Comparison of ENCODE assay signal across 18 cellular contexts in the genomic region with DNA sequence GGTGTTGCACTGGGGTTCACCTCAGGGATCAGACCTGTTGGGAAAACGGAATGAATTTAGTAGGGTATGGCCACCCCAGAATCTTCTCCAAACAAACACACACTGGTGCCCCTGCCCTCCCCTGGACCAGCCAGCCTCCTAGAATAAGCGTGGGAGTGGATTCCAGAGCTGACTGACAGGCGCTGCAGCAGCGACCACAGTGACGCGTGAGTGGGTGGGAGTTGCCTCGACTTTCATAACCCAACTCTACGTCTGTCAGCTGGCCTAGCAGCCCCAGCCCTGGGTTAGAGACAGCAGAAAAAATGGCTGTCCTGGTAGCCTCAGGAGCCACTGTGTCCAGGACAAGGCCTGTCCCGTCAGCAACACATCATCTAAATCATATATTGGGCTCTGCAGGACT. TPM values are rescaled to one million over a fixed set of nuclear protein-coding genes. Genes with fewer than 3 reads are reported as not detected.
DNase-seq lines count a peak whose midpoint lies in the region; ATAC-seq, FAIRE-seq and TF ChIP-seq lines count a peak whose summit lies in the region.
"Had no signal": no experiment of that assay in that cellular context is flagged by ENCODE, and none has a peak within 500 bp of the region (broad histone marks: within the 10 kb centered on the region; RNA-seq: fewer than 3 reads in every experiment).

No MANE protein-coding gene starts in this region.

- H3K4me1 Mint-ChIP-seq in CD4-positive, alpha-beta T cell (ENCODE audit: low read depth), result no peaks in the 10 kb centered on the region
- H3K4me1 Mint-ChIP-seq in Calu3 (ENCODE audit: low read depth, unreplicated experiment) (no peaks in the 10 kb centered on the region), GM23338 (no peaks in the 10 kb centered on the region)

- no peaks in the 10 kb centered on the region for H3F3A ChIP-seq in GM23338 (replicated peaks; ENCODE audit: low read depth)

- no peak overlapping the region for H3K27ac ChIP-seq in CD4-positive, alpha-beta T cell (ENCODE audit: low read depth, low read length)
- H3K27ac ChIP-seq in HEK293 (ENCODE audit: extremely low read depth, low read depth, low read length) (no peak overlapping the region), K562 (ENCODE audit: extremely low read depth, low read depth, low read length) (no peak overlapping the region), GM23338 (ENCODE audit: low read depth) (no peak overlapping the region)
- H3K27ac ChIP-seq: GM23248 had no signal

- POLR2A ChIA-PET in CD4-positive, alpha-beta T cell (lab: Charles Lee), result no interaction called here
- POLR2A ChIA-PET in HEK293 (lab: Yijun Ruan, JAX) (no interaction called here), K562 (lab: Yijun Ruan, JAX) (interaction anchor here (0.7 kb wide), 1 partner anchor 11 kb away, joined by 3 read pairs; no protein-coding TSS in a partner anchor)

- no peaks in the 10 kb centered on the region for H3K79me2 ChIP-seq in K562 (ENCODE audit: control insufficient read depth, insufficient read depth, low read length)
- H3K79me2 ChIP-seq in GM23338 (replicated peaks; ENCODE audit: insufficient read depth), result no peaks in the 10 kb centered on the region

- no peaks in the 10 kb centered on the region for H3K9me3 ChIP-seq in CD4-positive, alpha-beta T cell (ENCODE audit: control insufficient read depth, low read length)
- H3K9me3 ChIP-seq in HEK293 (ENCODE audit: control insufficient read depth, insufficient read depth, low read depth, low read length) (no peaks in the 10 kb centered on the region), K562 (replicated peaks; ENCODE audit: control insufficient read depth, insufficient read depth, low read depth, low read length) (no peaks in the 10 kb centered on the region)
- H3K9me3 ChIP-seq: prostate gland had no signal

- WGBS in K562 (ENCODE audit: insufficient coverage, low coverage, missing lambda C conversion rate), result 12% methylated on average over 8 of the region's 9 CpGs

- no peaks in the 10 kb centered on the region for H3K27me3 Mint-ChIP-seq in CD4-positive, alpha-beta T cell
- H3K27me3 Mint-ChIP-seq in Calu3 (ENCODE audit: unreplicated experiment) (no peaks in the 10 kb centered on the region), GM23338 (ENCODE audit: insufficient read depth, low read depth, poor library complexity) (peaks cover 5% of the 10 kb centered on the region)

- ATAC-seq in CD4-positive, alpha-beta T cell (ENCODE audit: poor library complexity), result peak; percentile 11
- no peak; the same call in 2 of the 3 replicates for ATAC-seq in K562
- no peak for ATAC-seq in GM23338
- ATAC-seq: Panc1 had no signal

- no peak for TF ChIP-seq RAD21 in K562 (CRISPR knock-in tag; conservative IDR thresholded peaks at IDR 0.05 in 1 of 2, IDR thresholded peaks at IDR 0.05 in 1 of 2)

- no TSS peak for BruUV-seq in K562 (replicated peaks; lab: Mats Ljungman, UMichigan)
- no TSS peak for BruUV-seq in Calu3 (replicated peaks; lab: Mats Ljungman, UMichigan)

- no peak overlapping the region for H3K4me3 Mint-ChIP-seq in CD4-positive, alpha-beta T cell
- H3K4me3 Mint-ChIP-seq in Calu3 (ENCODE audit: low read depth, unreplicated experiment), result no peak overlapping the region
- H3K4me3 Mint-ChIP-seq in GM23338, result no peak overlapping the region
- H3K4me3 Mint-ChIP-seq: activated naive CD4-positive, alpha-beta T cell treated with anti-CD3 and anti-CD28 coated beads for 36 hours; nephron progenitor cell had no signal

- intact Hi-C loops in CD4-positive, alpha-beta T cell (cut with DNase I, micrococcal nuclease), result no loop called here
- intact Hi-C loops in K562 (cut with micrococcal nuclease) (no loop called here), Calu3 (cut with micrococcal nuclease; ENCODE audit: unreplicated experiment) (no loop called here)

- H3K9me2 ChIP-seq in GM23338 (ENCODE audit: insufficient read depth), result no peaks in the 10 kb centered on the region

- no peak for FAIRE-seq in K562 (lab: Jason Lieb, UNC)
- FAIRE-seq: frontal cortex, GM18507 had no signal

- no peaks in the 10 kb centered on the region for H3K27me3 ChIP-seq in CD4-positive, alpha-beta T cell (ENCODE audit: control insufficient read depth, insufficient read depth, low read length)
- H3K27me3 ChIP-seq in K562 (ENCODE audit: control insufficient read depth in 2 of 2, insufficient read depth in 2 of 2, low read length in 2 of 2), result peaks cover 16 to 34% of the 10 kb centered on the region in 2 experiments; a peak in 4 of 5 replicates
- H3K27me3 ChIP-seq in GM23338 (ENCODE audit: insufficient read depth), result no peaks in the 10 kb centered on the region

- no peak for DNase-seq in CD4-positive, alpha-beta T cell
- DNase-seq in K562 (ENCODE audit: extremely low read depth in 1 of 4, low spot score in 3 of 4) (peak in 1 of 4 experiments; percentile 34), NCI-H1694 treated with DMSO at 0.1 percent for 48 hours (lab: John Stamatoyannopoulos, UW) (no peak), Calu3 (no peak), GM23338 (ENCODE audit: low spot score) (no peak)
- DNase-seq in stimulated activated CD4-positive, alpha-beta T cell treated with anti-CD3 and anti-CD28 coated beads, Interleukin-2, amount 100 ng/mL, for 24 hours, result peak; percentile 47 to 61
- DNase-seq: activated naive CD4-positive, alpha-beta T cell treated with anti-CD3 and anti-CD28 coated beads for 36 hours; COR-L47; GM23248; NCI-H146; NCI-H2227 treated with DMSO at 0.1 percent for 48 hours; nephron progenitor cell had no signal

- H3K36me3 Mint-ChIP-seq in CD4-positive, alpha-beta T cell (ENCODE audit: low read depth), result peaks cover 40% of the 10 kb centered on the region
- H3K36me3 Mint-ChIP-seq in Calu3 (ENCODE audit: insufficient read depth, unreplicated experiment), result peaks cover 5% of the 10 kb centered on the region
- no peaks in the 10 kb centered on the region; the same call in 2 of the 3 replicates for H3K36me3 Mint-ChIP-seq in GM23338 (ENCODE audit: low read depth)

- H3K36me3 ChIP-seq in HEK293 (ENCODE audit: control insufficient read depth in 2 of 2, insufficient read depth in 1 of 2, low read length in 2 of 2), result peaks cover 0 to 15% of the 10 kb centered on the region in 2 experiments; a peak in 1 of 3 replicates
- peaks cover 5% of the 10 kb centered on the region; the same call in 1 of the 3 replicates for H3K36me3 ChIP-seq in K562 (ENCODE audit: control insufficient read depth, insufficient read depth, low read length)
- no peaks in the 10 kb centered on the region for H3K36me3 ChIP-seq in GM23338 (ENCODE audit: insufficient read depth)

- peak overlapping the region; percentile 74 for H3K27ac Mint-ChIP-seq in CD4-positive, alpha-beta T cell
- H3K27ac Mint-ChIP-seq in Calu3 (ENCODE audit: unreplicated experiment) (no peak overlapping the region), GM23338 (no peak overlapping the region; the same call in 1 of the 2 replicates)
- H3K27ac Mint-ChIP-seq: activated naive CD4-positive, alpha-beta T cell treated with anti-CD3 and anti-CD28 coated beads for 36 hours had no signal

- H4K20me1 ChIP-seq in K562 (replicated peaks; ENCODE audit: control insufficient read depth, insufficient read depth, low read length), result peaks cover 9% of the 10 kb centered on the region
- no peaks in the 10 kb centered on the region for H4K20me1 ChIP-seq in GM23338 (replicated peaks; ENCODE audit: insufficient read depth)

- no peak for TF ChIP-seq POLR2A in K562 (conservative IDR thresholded peaks at IDR 0.05)

- H3K4me1 ChIP-seq in HEK293 (ENCODE audit: control insufficient read depth, insufficient read depth, low read length) (no peaks in the 10 kb centered on the region), K562 (replicated peaks in 1 of 2; ENCODE audit: control insufficient read depth in 2 of 2, insufficient read depth in 2 of 2, low read length in 2 of 2) (peaks cover 0 to 18% of the 10 kb centered on the region in 2 experiments; a peak in 1 of 5 replicates), GM23338 (ENCODE audit: insufficient read depth) (no peaks in the 10 kb centered on the region)
- H3K4me1 ChIP-seq: prostate gland had no signal

- no peaks in the 10 kb centered on the region for H3K9me3 Mint-ChIP-seq in CD4-positive, alpha-beta T cell
- H3K9me3 Mint-ChIP-seq in Calu3 (ENCODE audit: low read depth, unreplicated experiment), result no peaks in the 10 kb centered on the region
- no peaks in the 10 kb centered on the region; the same call in 2 of the 3 replicates for H3K9me3 Mint-ChIP-seq in GM23338
- H3K9me3 Mint-ChIP-seq: activated naive CD4-positive, alpha-beta T cell treated with anti-CD3 and anti-CD28 coated beads for 36 hours; nephron progenitor cell had no signal

- no peak overlapping the region for H3K4me2 ChIP-seq in K562 (ENCODE audit: insufficient read depth, low read length)
- H3K4me2 ChIP-seq in GM23338, result no peak overlapping the region
- H3K4me2 ChIP-seq: smooth muscle cell had no signal

- no peak for TF ChIP-seq EP300 in K562 (IDR thresholded peaks at IDR 0.05; ENCODE audit: low read length)

- CTCF ChIA-PET in CD4-positive, alpha-beta T cell (lab: Charles Lee), result no interaction called here
- CTCF ChIA-PET in HEK293 (lab: Yijun Ruan, JAX) (no interaction called here), K562 (lab: Yijun Ruan, JAX; ENCODE audit: low intra/inter-chr PET ratio) (no interaction called here), Calu3 (lab: Charles Lee) (no interaction called here)

- no peak overlapping the region for H3K9ac ChIP-seq in K562 (ENCODE audit: insufficient read depth in 1 of 2, low read depth in 2 of 2, low read length in 2 of 2)
- H3K9ac ChIP-seq: GM23248 had no signal

- H3K4me3 ChIP-seq in HEK293 (ENCODE audit: low read depth, low read length) (no peak overlapping the region), K562 (no peak overlapping the region), GM23338 (no peak overlapping the region)
- H3K4me3 ChIP-seq: GM23248, prostate gland, smooth muscle cell had no signal

- TF ChIP-seq CTCF in CD4-positive, alpha-beta T cell (IDR thresholded peaks at IDR 0.05), result no peak
- TF ChIP-seq CTCF in HEK293 (tag by site-specific recombination; IDR thresholded peaks at IDR 0.05) (no peak), K562 (IDR thresholded peaks at IDR 0.05 in 2 of 3, conservative IDR thresholded peaks at IDR 0.05 in 1 of 3; ENCODE audit: insufficient read depth in 2 of 3, low read depth in 1 of 3, low read length in 3 of 3) (no peak), Calu3 (IDR thresholded peaks at IDR 0.05; ENCODE audit: unreplicated experiment) (no peak), GM23338 (conservative IDR thresholded peaks at IDR 0.05; ENCODE audit: low read depth in 2 of 2) (no peak)

- H3K9me1 ChIP-seq in K562 (ENCODE audit: control insufficient read depth, insufficient read depth, low read length), result no peaks in the 10 kb centered on the region

- no peak overlapping the region for H2AFZ ChIP-seq in K562 (ENCODE audit: low read depth, low read length)
- H2AFZ ChIP-seq in GM23338, result no peak overlapping the region
- H2AFZ ChIP-seq: GM23248 had no signal

- in situ Hi-C loops in K562 (cut with MboI), result no loop called here

RNA-seq across cellular contexts. Expression of a gene that starts 9.9 kb away (rescaled TPM):
- total RNA-seq in CD4-positive, alpha-beta T cell, result 10 to 100 TPM; 33.7 to 34.6 TPM
- 22.3 and 55.4 TPM in 2 replicates for total RNA-seq in K562 (2011; cell fraction: chromatin; rRNA removed; ENCODE audit: low replicate concordance)
- total RNA-seq in K562 (2011; cell fraction: nucleolus; rRNA removed), result 26.3 and 28.8 TPM in 2 replicates
- total RNA-seq in K562 (2011; cell fraction: nucleoplasm; rRNA removed), result 13.2 and 21.9 TPM in 2 replicates
- total RNA-seq in K562 (2014; rRNA removed), result 3.9 TPM in 2 replicates
- 0.89 and 2.1 TPM in 2 replicates for total RNA-seq in K562 (2014; rRNA removed; fragmentation: Illumina TruSeq; extraction: Trizol)
- total RNA-seq in K562 (2015; rRNA removed; fragmentation: Illumina TruSeq; extraction: Trizol), result 1.3 and 1.4 TPM in 2 replicates
- 2.8 and 5.2 TPM in 2 replicates for total RNA-seq in K562 (2021)
- polyA plus RNA-seq in K562 (2011; rRNA removed), result 4.3 and 7.0 TPM in 2 replicates
- polyA plus RNA-seq in K562 (2011; cell fraction: cytosol; rRNA removed), result 3.1 and 4.8 TPM in 2 replicates
- polyA plus RNA-seq in K562 (2011; cell fraction: nucleus; rRNA removed), result 48.4 and 61.4 TPM in 2 replicates
- polyA plus RNA-seq in K562 (2012), result 2.4 and 8.6 TPM in 2 replicates
- 2.7 and 2.8 TPM in 2 replicates for polyA plus RNA-seq in K562 (2014; fragmentation: Illumina TruSeq; extraction: Trizol)
- polyA plus RNA-seq in K562 (2014; fragmentation: Nextera tagmentation; extraction: Ambion mirVana), result under 1 TPM; 0.07 to 0.25 TPM
- 5.6 and 6.1 TPM in 2 replicates for polyA plus RNA-seq in K562 (2014; rRNA removed)
- polyA minus RNA-seq in K562 (2011; rRNA and poly(A)+ RNA removed), result 0.74 and 1.2 TPM in 2 replicates
- polyA minus RNA-seq in K562 (2011; cell fraction: cytosol; rRNA and poly(A)+ RNA removed), result 1.1 and 1.5 TPM in 2 replicates
- polyA minus RNA-seq in K562 (2011; cell fraction: nucleus; rRNA and poly(A)+ RNA removed), result 6.6 and 6.7 TPM in 2 replicates
- 4.1 and 6.8 TPM in 2 replicates for total RNA-seq in Calu3 (2022)
- 3.4 and 4.4 TPM in 2 replicates for total RNA-seq in GM23338 (2014; rRNA removed; shearing (Covaris generic))
- polyA plus RNA-seq in GM23338 (2016; fragmentation: Nextera tagmentation; extraction: Ambion mirVana), result 9.5 and 9.6 TPM in 2 replicates

RNA-seq across cellular contexts. Expression of a gene that starts 20.7 kb away (rescaled TPM):
- 10 to 100 TPM; 35.6 to 38.4 TPM for total RNA-seq in CD4-positive, alpha-beta T cell
- 7.0 and 13.8 TPM in 2 replicates for total RNA-seq in K562 (2011; cell fraction: chromatin; rRNA removed; ENCODE audit: low replicate concordance)
- total RNA-seq in K562 (2011; cell fraction: nucleolus; rRNA removed), result 7.2 and 8.5 TPM in 2 replicates
- 12.6 and 15.4 TPM in 2 replicates for total RNA-seq in K562 (2011; cell fraction: nucleoplasm; rRNA removed)
- total RNA-seq in K562 (2014; rRNA removed), result 6.1 and 11.3 TPM in 2 replicates
- total RNA-seq in K562 (2014; rRNA removed; fragmentation: Illumina TruSeq; extraction: Trizol), result 3.2 and 3.8 TPM in 2 replicates
- 4.3 and 5.3 TPM in 2 replicates for total RNA-seq in K562 (2015; rRNA removed; fragmentation: Illumina TruSeq; extraction: Trizol)
- total RNA-seq in K562 (2021), result 12.2 and 13.1 TPM in 2 replicates
- polyA plus RNA-seq in K562 (2011; rRNA removed), result 7.9 and 8.8 TPM in 2 replicates
- 8.0 and 19.6 TPM in 2 replicates for polyA plus RNA-seq in K562 (2011; cell fraction: cytosol; rRNA removed)
- polyA plus RNA-seq in K562 (2011; cell fraction: nucleus; rRNA removed), result 18.0 and 36.7 TPM in 2 replicates
- polyA plus RNA-seq in K562 (2012), result 7.7 and 16.3 TPM in 2 replicates
- polyA plus RNA-seq in K562 (2014; fragmentation: Illumina TruSeq; extraction: Trizol), result 6.8 and 9.4 TPM in 2 replicates
- polyA plus RNA-seq in K562 (2014; fragmentation: Nextera tagmentation; extraction: Ambion mirVana), result 1 to 10 TPM; 1.2 to 2.9 TPM
- 9.7 and 13.9 TPM in 2 replicates for polyA plus RNA-seq in K562 (2014; rRNA removed)
- 0.60 and 3.0 TPM in 2 replicates for polyA minus RNA-seq in K562 (2011; rRNA and poly(A)+ RNA removed)
- 4.1 and 4.4 TPM in 2 replicates for polyA minus RNA-seq in K562 (2011; cell fraction: cytosol; rRNA and poly(A)+ RNA removed)
- polyA minus RNA-seq in K562 (2011; cell fraction: nucleus; rRNA and poly(A)+ RNA removed), result 4.0 and 4.7 TPM in 2 replicates
- 9.4 and 9.7 TPM in 2 replicates for total RNA-seq in Calu3 (2022)
- 8.5 and 13.8 TPM in 2 replicates for total RNA-seq in GM23338 (2014; rRNA removed; shearing (Covaris generic))
- 8.2 and 9.2 TPM in 2 replicates for polyA plus RNA-seq in GM23338 (2016; fragmentation: Nextera tagmentation; extraction: Ambion mirVana)

RNA-seq across cellular contexts. Expression of a gene that starts 45.3 kb away (rescaled TPM):
- total RNA-seq in CD4-positive, alpha-beta T cell, result 1 to 10 TPM; 2.2 to 2.3 TPM
- 0.30 TPM in 1 of 2 replicates, not detected in the other for total RNA-seq in K562 (2011; cell fraction: chromatin; rRNA removed; ENCODE audit: low replicate concordance)
- total RNA-seq in K562 (2011; cell fraction: nucleolus; rRNA removed), result under 0.01 TPM in 2 replicates
- total RNA-seq in K562 (2011; cell fraction: nucleoplasm; rRNA removed), result 0.08 TPM in 1 of 2 replicates, not detected in the other
- not detected in 2 replicates for total RNA-seq in K562 (2014; rRNA removed)
- not detected in 2 replicates for total RNA-seq in K562 (2014; rRNA removed; fragmentation: Illumina TruSeq; extraction: Trizol)
- not detected in 2 replicates for total RNA-seq in K562 (2015; rRNA removed; fragmentation: Illumina TruSeq; extraction: Trizol)
- total RNA-seq in K562 (2021), result 0.02 TPM in 1 of 2 replicates, not detected in the other
- 0.01 TPM in 1 of 2 replicates, not detected in the other for polyA plus RNA-seq in K562 (2011; rRNA removed)
- polyA plus RNA-seq in K562 (2011; cell fraction: cytosol; rRNA removed), result 0.01 and 0.03 TPM in 2 replicates
- polyA plus RNA-seq in K562 (2011; cell fraction: nucleus; rRNA removed), result 0.15 and 0.20 TPM in 2 replicates
- polyA plus RNA-seq in K562 (2012), result under 0.01 and 0.03 TPM in 2 replicates
- polyA plus RNA-seq in K562 (2014; fragmentation: Illumina TruSeq; extraction: Trizol), result not detected in 2 replicates
- not detected for polyA plus RNA-seq in K562 (2014; fragmentation: Nextera tagmentation; extraction: Ambion mirVana)
- not detected in 2 replicates for polyA plus RNA-seq in K562 (2014; rRNA removed)
- polyA minus RNA-seq in K562 (2011; rRNA and poly(A)+ RNA removed), result not detected in 2 replicates
- not detected in 2 replicates for polyA minus RNA-seq in K562 (2011; cell fraction: cytosol; rRNA and poly(A)+ RNA removed)
- polyA minus RNA-seq in K562 (2011; cell fraction: nucleus; rRNA and poly(A)+ RNA removed), result under 0.01 TPM in 1 of 2 replicates, not detected in the other
- 0.64 and 0.69 TPM in 2 replicates for total RNA-seq in Calu3 (2022)
- 1.0 and 1.1 TPM in 2 replicates for total RNA-seq in GM23338 (2014; rRNA removed; shearing (Covaris generic))
- 0.31 and 0.57 TPM in 2 replicates for polyA plus RNA-seq in GM23338 (2016; fragmentation: Nextera tagmentation; extraction: Ambion mirVana)

Comparison
In these comparisons a context has a peak if more than half of its experiments do, and no peak if none do; other contexts are left out.
1. DNase-seq: peak in stimulated activated CD4-positive, alpha-beta T cell treated with anti-CD3 and anti-CD28 coated beads, Interleukin-2, amount 100 ng/mL, for 24 hours (2 of 2); none in CD4-positive, alpha-beta T cell (0 of 10), NCI-H1694 treated with DMSO at 0.1 percent for 48 hours (single experiment), Calu3 (single experiment) and GM23338 (single experiment).